Comparison of ENCODE assay signal across 25 cellular contexts in the genomic region with DNA sequence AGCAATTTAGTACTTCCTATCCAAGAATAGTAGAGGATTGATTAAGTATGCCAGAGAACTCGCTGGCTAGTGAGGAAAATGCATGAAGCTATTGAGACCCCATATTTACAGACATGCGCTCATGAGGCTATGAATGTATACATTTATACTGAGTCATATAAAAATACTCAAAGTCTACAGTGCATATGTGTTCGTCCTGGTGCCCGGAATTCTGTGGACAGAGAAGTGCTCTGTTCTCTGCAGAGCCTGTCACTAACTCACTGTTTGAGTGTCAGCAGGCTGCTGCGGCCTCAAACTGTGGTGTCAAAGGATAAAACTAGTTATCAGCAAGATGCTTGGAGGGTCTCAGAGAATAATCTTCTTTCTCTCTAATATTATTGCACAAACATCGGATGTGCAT.
"Had no signal": no experiment of that assay in that cellular context is flagged by ENCODE, and none has a peak within 500 bp of the region (broad histone marks: within the 10 kb centered on the region; RNA-seq: fewer than 3 reads in every experiment).

No MANE protein-coding gene starts in this region.

- H3K27me3 Mint-ChIP-seq: central memory CD8-positive, alpha-beta T cell; effector memory CD8-positive, alpha-beta T cell; naive B cell; stimulated activated memory B cell treated with anti-CD40 and anti-IgM and Interleukin-4, amounts not matched to agents 10 μg/mL and 1 μg/mL and 100 μg/mL, for 72 hours; type B pancreatic cell had no signal

- H3K36me3 Mint-ChIP-seq: immature natural killer cell; naive B cell; stimulated activated memory B cell treated with anti-CD40 and anti-IgM and Interleukin-4, amounts not matched to agents 10 μg/mL and 1 μg/mL and 100 μg/mL, for 72 hours; type B pancreatic cell had no signal

- H3K4me3 Mint-ChIP-seq: central memory CD8-positive, alpha-beta T cell; effector memory CD8-positive, alpha-beta T cell; immature natural killer cell; naive B cell; nephron; stimulated activated memory B cell treated with anti-CD40 and anti-IgM and Interleukin-4, amounts not matched to agents 10 μg/mL and 1 μg/mL and 100 μg/mL, for 72 hours; stimulated activated naive CD8-positive, alpha-beta T cell treated with anti-CD3 and anti-CD28 coated beads, Interleukin-15, Interleukin-2, amounts not matched to agents 100 ng/mL and 50 ng/mL, for 24 hours; type B pancreatic cell had no signal

- H3K4me3 ChIP-seq: esophagus squamous epithelium, heart right ventricle, left ventricle myocardium inferior, lower lobe of right lung, spleen, thoracic aorta had no signal

- H3K27ac Mint-ChIP-seq: effector memory CD8-positive, alpha-beta T cell; immature natural killer cell; naive B cell; stimulated activated memory B cell treated with anti-CD40 and anti-IgM and Interleukin-4, amounts not matched to agents 10 μg/mL and 1 μg/mL and 100 μg/mL, for 72 hours; stimulated activated naive CD8-positive, alpha-beta T cell treated with anti-CD3 and anti-CD28 coated beads, Interleukin-15, Interleukin-2, amounts not matched to agents 100 ng/mL and 50 ng/mL, for 24 hours; type B pancreatic cell had no signal

- H3K27me3 ChIP-seq: esophagus squamous epithelium, heart right ventricle, neutrophil, spleen had no signal

- H3K9me3 Mint-ChIP-seq: central memory CD8-positive, alpha-beta T cell; effector memory CD8-positive, alpha-beta T cell; immature natural killer cell; naive B cell; nephron; stimulated activated memory B cell treated with anti-CD40 and anti-IgM and Interleukin-4, amounts not matched to agents 10 μg/mL and 1 μg/mL and 100 μg/mL, for 72 hours; stimulated activated naive CD8-positive, alpha-beta T cell treated with anti-CD3 and anti-CD28 coated beads, Interleukin-15, Interleukin-2, amounts not matched to agents 100 ng/mL and 50 ng/mL, for 24 hours; type B pancreatic cell had no signal

- ATAC-seq: effector memory CD8-positive, alpha-beta T cell; lower lobe of right lung; sciatic nerve; stimulated activated memory B cell treated with anti-CD40 and anti-IgM and Interleukin-4, amounts not matched to agents 10 μg/mL and 1 μg/mL and 100 μg/mL, for 72 hours had no signal

- H3K9me3 ChIP-seq: esophagus squamous epithelium, heart right ventricle, left ventricle myocardium inferior, lower lobe of right lung, neutrophil, spleen, thoracic aorta had no signal

- H3K27ac ChIP-seq: epithelial cell of prostate, esophagus squamous epithelium, heart right ventricle, left ventricle myocardium inferior, lower lobe of right lung, neutrophil, spleen, thoracic aorta had no signal

- H3K4me1 ChIP-seq: lower lobe of right lung, spleen had no signal

- FAIRE-seq: urothelium cell line had no signal

- H3K36me3 ChIP-seq: esophagus squamous epithelium, heart right ventricle, left ventricle myocardium inferior, lower lobe of right lung, neutrophil, spleen, thoracic aorta had no signal

- H3K4me1 Mint-ChIP-seq: central memory CD8-positive, alpha-beta T cell; immature natural killer cell; naive B cell; nephron; stimulated activated memory B cell treated with anti-CD40 and anti-IgM and Interleukin-4, amounts not matched to agents 10 μg/mL and 1 μg/mL and 100 μg/mL, for 72 hours had no signal

- DNase-seq: effector memory CD8-positive, alpha-beta T cell; esophagus squamous epithelium; foreskin fibroblast; heart right ventricle; immature natural killer cell; kidney; left cardiac atrium; left ventricle myocardium inferior; lower lobe of right lung; mesenchymal stem cell; naive B cell; spleen; stimulated activated CD4-positive, alpha-beta T cell treated with anti-CD3 and anti-CD28 coated beads, Interleukin-15, amount 100 ng/mL, for 24 hours; stimulated activated CD4-positive, alpha-beta T cell treated with anti-CD3 and anti-CD28 coated beads, Interleukin-1b, Interleukin-23, amount 100 ng/mL, for 48 hours; stimulated activated CD4-positive, alpha-beta T cell treated with anti-CD3 and anti-CD28 coated beads, Interleukin-4, amount 100 ng/mL, for 24 hours had no signal
